In genomic region chr20:49634116-49634515, GRCh38 we compare ENCODE assay signal across 20 cellular contexts.
"Had no signal": no experiment of that assay in that cellular context is flagged by ENCODE, and none has a peak within 500 bp of the region (broad histone marks: within the 10 kb centered on the region; RNA-seq: fewer than 3 reads in every experiment).

No MANE protein-coding gene starts in this region.

- H3K4me3 ChIP-seq: colonic mucosa, heart left ventricle, right lobe of liver, smooth muscle cell, stomach, thyroid gland had no signal

- H3K9me3 ChIP-seq: colonic mucosa, right lobe of liver, stomach, thyroid gland had no signal

- H3K4me2 ChIP-seq: smooth muscle cell had no signal

- H3K79me2 ChIP-seq: parathyroid adenoma had no signal

- H3K4me3 Mint-ChIP-seq: activated CD4-positive, alpha-beta T cell treated with anti-CD3 and anti-CD28 coated beads, Interleukin-2, amount 10 ng/mL, durations not matched to agents 7 days and 5 days; activated naive CD4-positive, alpha-beta T cell treated with anti-CD3 and anti-CD28 coated beads, Interleukin-2, amount 10 ng/mL, durations not matched to agents 7 days and 5 days; activated naive CD8-positive, alpha-beta T cell treated with anti-CD3 and anti-CD28 coated beads, Interleukin-2, amount 50 U/mL, for 24 hours; activated T-cell treated with anti-CD3 and anti-CD28 coated beads, Interleukin-2, amount 50 U/mL, for 4 hours; stimulated activated effector memory CD8-positive, alpha-beta T cell treated with anti-CD3 and anti-CD28 coated beads, Interleukin-12 subunit alpha, Interleukin-12 subunit beta, amount 100 ng/mL, for 72 hours had no signal

- H3K9ac ChIP-seq: parathyroid adenoma had no signal

- H2AFZ ChIP-seq: parathyroid adenoma had no signal

- H3K36me3 ChIP-seq: colonic mucosa had no signal

- H3K27ac ChIP-seq: brain microvascular endothelial cell, colonic mucosa, parathyroid adenoma, right lobe of liver, thyroid gland had no signal

- H3K4me1 Mint-ChIP-seq: activated CD4-positive, alpha-beta T cell treated with anti-CD3 and anti-CD28 coated beads, Interleukin-2, amount 10 ng/mL, durations not matched to agents 7 days and 5 days; activated naive CD4-positive, alpha-beta T cell treated with anti-CD3 and anti-CD28 coated beads, Interleukin-2, amount 10 ng/mL, durations not matched to agents 7 days and 5 days had no signal

- DNase-seq: activated CD4-positive, alpha-beta T cell treated with anti-CD3 and anti-CD28 coated beads, Interleukin-2, amount 10 ng/mL, durations not matched to agents 7 days and 5 days; activated CD8-positive, alpha-beta memory T cell treated with anti-CD3 and anti-CD28 coated beads, Interleukin-2, amount 50 U/mL, for 4 hours; activated effector memory CD4-positive, alpha-beta T cell treated with Interleukin-2 at 50 U/mL for 16 hours; activated naive CD4-positive, alpha-beta T cell treated with anti-CD3 and anti-CD28 coated beads, Interleukin-2, amount 10 ng/mL, durations not matched to agents 7 days and 5 days; activated naive CD8-positive, alpha-beta T cell treated with anti-CD3 and anti-CD28 coated beads, Interleukin-2, amount 50 U/mL, for 24 hours; activated T-cell treated with anti-CD3 and anti-CD28 coated beads, Interleukin-2, amount 50 U/mL, for 4 hours; brain microvascular endothelial cell; central memory CD4-positive, alpha-beta T cell; colonic mucosa; heart left ventricle; left ventricle myocardium superior; right lobe of liver; stimulated activated CD4-positive, alpha-beta T cell treated with anti-CD3 and anti-CD28 coated beads, Interleukin-4, amount 100 ng/mL, for 24 hours; stomach; T-helper 1 cell; T-helper 9 cell; thyroid gland had no signal

- H3K27me3 ChIP-seq: brain microvascular endothelial cell, colonic mucosa, heart left ventricle, right lobe of liver, stomach, thyroid gland had no signal

- H3K9me3 Mint-ChIP-seq: activated CD4-positive, alpha-beta T cell treated with anti-CD3 and anti-CD28 coated beads, Interleukin-2, amount 10 ng/mL, durations not matched to agents 7 days and 5 days; activated naive CD4-positive, alpha-beta T cell treated with anti-CD3 and anti-CD28 coated beads, Interleukin-2, amount 10 ng/mL, durations not matched to agents 7 days and 5 days; activated naive CD8-positive, alpha-beta T cell treated with anti-CD3 and anti-CD28 coated beads, Interleukin-2, amount 50 U/mL, for 24 hours; activated T-cell treated with anti-CD3 and anti-CD28 coated beads, Interleukin-2, amount 50 U/mL, for 4 hours; stimulated activated effector memory CD8-positive, alpha-beta T cell treated with anti-CD3 and anti-CD28 coated beads, Interleukin-12 subunit alpha, Interleukin-12 subunit beta, amount 100 ng/mL, for 72 hours had no signal

- H3K27me3 Mint-ChIP-seq: activated CD4-positive, alpha-beta T cell treated with anti-CD3 and anti-CD28 coated beads, Interleukin-2, amount 10 ng/mL, durations not matched to agents 7 days and 5 days; activated naive CD8-positive, alpha-beta T cell treated with anti-CD3 and anti-CD28 coated beads, Interleukin-2, amount 50 U/mL, for 24 hours had no signal

- H3K27ac Mint-ChIP-seq: activated CD4-positive, alpha-beta T cell treated with anti-CD3 and anti-CD28 coated beads, Interleukin-2, amount 10 ng/mL, durations not matched to agents 7 days and 5 days; activated naive CD4-positive, alpha-beta T cell treated with anti-CD3 and anti-CD28 coated beads, Interleukin-2, amount 10 ng/mL, durations not matched to agents 7 days and 5 days; activated naive CD8-positive, alpha-beta T cell treated with anti-CD3 and anti-CD28 coated beads, Interleukin-2, amount 50 U/mL, for 24 hours; stimulated activated effector memory CD8-positive, alpha-beta T cell treated with anti-CD3 and anti-CD28 coated beads, Interleukin-12 subunit alpha, Interleukin-12 subunit beta, amount 100 ng/mL, for 72 hours had no signal

- H3K4me1 ChIP-seq: parathyroid adenoma had no signal
